Comparison of ENCODE assay signal across 13 cellular contexts in the genomic region with DNA sequence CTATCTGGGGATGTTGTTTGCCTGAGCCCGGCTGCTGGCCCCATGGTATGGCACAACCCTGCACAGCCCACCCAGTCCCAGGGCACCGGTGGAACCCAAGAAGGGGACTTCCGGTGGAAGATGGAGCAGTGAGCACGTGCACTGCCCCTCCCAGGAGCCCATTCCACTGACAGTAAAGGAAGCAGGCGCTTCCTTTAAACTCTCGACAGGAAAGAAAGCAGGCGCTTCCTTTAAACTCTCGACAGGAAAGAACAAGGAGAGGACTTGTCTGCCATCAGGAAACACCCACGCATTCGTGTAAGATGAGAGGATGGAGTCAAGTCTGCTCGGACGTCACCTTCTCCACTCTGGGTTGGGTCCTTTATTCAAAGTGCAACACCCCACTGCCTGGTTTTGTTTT. TPM values are rescaled to one million over a fixed set of nuclear protein-coding genes. Genes with fewer than 3 reads are reported as not detected.
DNase-seq lines count a peak whose midpoint lies in the region; ATAC-seq, FAIRE-seq and TF ChIP-seq lines count a peak whose summit lies in the region.
"Had no signal": no experiment of that assay in that cellular context is flagged by ENCODE, and none has a peak within 500 bp of the region (broad histone marks: within the 10 kb centered on the region; RNA-seq: fewer than 3 reads in every experiment).

No MANE protein-coding gene starts in this region.

- H3K4me3 ChIP-seq in bronchial epithelial cell (ENCODE audit: low read depth, low read length), result no peak overlapping the region
- H3K4me3 ChIP-seq: tibial nerve had no signal

- no peak for FAIRE-seq in bronchial epithelial cell (lab: Jason Lieb, UNC)
- FAIRE-seq: A204.1 had no signal

- intact Hi-C loops in activated CD4-positive, alpha-beta memory T cell treated with anti-CD3 and anti-CD28 coated beads for 36 hours (cut with micrococcal nuclease), result loop anchor here (1.0 to 2.0 kb wide), 4 partner anchors 53 to 277 kb away; a partner anchor contains a TSS

- H3K27me3 Mint-ChIP-seq in activated CD4-positive, alpha-beta memory T cell treated with anti-CD3 and anti-CD28 coated beads for 36 hours, result no peaks in the 10 kb centered on the region
- H3K27me3 Mint-ChIP-seq in activated CD4-positive, alpha-beta memory T cell treated with anti-CD3 and anti-CD28 coated beads, Interleukin-2, amount 10 ng/mL, durations not matched to agents 7 days and 5 days, result no peaks in the 10 kb centered on the region
- H3K27me3 Mint-ChIP-seq in natural killer cell treated with Interleukin-12 subunit alpha and Interleukin-12 subunit beta and Interleukin-15 and Interleukin-18, amount 100 ng/mL, for 72 hours, result no peaks in the 10 kb centered on the region
- H3K27me3 Mint-ChIP-seq: brain had no signal

- H3K4me3 Mint-ChIP-seq in activated CD4-positive, alpha-beta memory T cell treated with anti-CD3 and anti-CD28 coated beads for 36 hours, result no peak overlapping the region
- no peak overlapping the region for H3K4me3 Mint-ChIP-seq in activated CD4-positive, alpha-beta memory T cell treated with anti-CD3 and anti-CD28 coated beads, Interleukin-2, amount 10 ng/mL, durations not matched to agents 7 days and 5 days
- H3K4me3 Mint-ChIP-seq in natural killer cell treated with Interleukin-12 subunit alpha and Interleukin-12 subunit beta and Interleukin-15 and Interleukin-18, amount 100 ng/mL, for 72 hours, result peak overlapping the region; percentile 45
- H3K4me3 Mint-ChIP-seq: brain had no signal

- TF ChIP-seq CTCF in bronchial epithelial cell (IDR thresholded peaks at IDR 0.05; ENCODE audit: insufficient read depth, low read length, severe bottlenecking), result no peak

- H3K27me3 ChIP-seq in bronchial epithelial cell (ENCODE audit: control insufficient read depth, insufficient read depth, low read length), result no peaks in the 10 kb centered on the region

- POLR2A ChIA-PET in activated CD4-positive, alpha-beta memory T cell treated with anti-CD3 and anti-CD28 coated beads for 36 hours (lab: Charles Lee), result no interaction called here
- POLR2A ChIA-PET in activated CD4-positive, alpha-beta memory T cell treated with anti-CD3 and anti-CD28 coated beads, Interleukin-2, amount 10 ng/mL, durations not matched to agents 7 days and 5 days (lab: Charles Lee), result interaction anchor here (0.9 to 1.0 kb wide), 2 partner anchors 9 to 137 kb away, joined by 3 to 4 read pairs; no protein-coding TSS in a partner anchor

- no peaks in the 10 kb centered on the region for H3K36me3 ChIP-seq in bronchial epithelial cell (ENCODE audit: control insufficient read depth, insufficient read depth, low read length)

- H3K27ac Mint-ChIP-seq in activated CD4-positive, alpha-beta memory T cell treated with anti-CD3 and anti-CD28 coated beads for 36 hours, result peak overlapping the region; percentile 35
- H3K27ac Mint-ChIP-seq in activated CD4-positive, alpha-beta memory T cell treated with anti-CD3 and anti-CD28 coated beads, Interleukin-2, amount 10 ng/mL, durations not matched to agents 7 days and 5 days, result no peak overlapping the region
- peak overlapping the region; percentile 93 to 100 for H3K27ac Mint-ChIP-seq in natural killer cell treated with Interleukin-12 subunit alpha and Interleukin-12 subunit beta and Interleukin-15 and Interleukin-18, amount 100 ng/mL, for 72 hours
- H3K27ac Mint-ChIP-seq: brain had no signal

- peaks cover 6% of the 10 kb centered on the region for H3K9me3 Mint-ChIP-seq in activated CD4-positive, alpha-beta memory T cell treated with anti-CD3 and anti-CD28 coated beads for 36 hours
- peaks cover 7% of the 10 kb centered on the region for H3K9me3 Mint-ChIP-seq in activated CD4-positive, alpha-beta memory T cell treated with anti-CD3 and anti-CD28 coated beads, Interleukin-2, amount 10 ng/mL, durations not matched to agents 7 days and 5 days
- no peaks in the 10 kb centered on the region for H3K9me3 Mint-ChIP-seq in natural killer cell treated with Interleukin-12 subunit alpha and Interleukin-12 subunit beta and Interleukin-15 and Interleukin-18, amount 100 ng/mL, for 72 hours
- H3K9me3 Mint-ChIP-seq: brain had no signal

- peak in 1 of 2 donors; percentile 52 for ATAC-seq in natural killer cell treated with Interleukin-12 subunit alpha and Interleukin-12 subunit beta and Interleukin-15 and Interleukin-18, amount 100 ng/mL, for 72 hours
- ATAC-seq in HG02610 (IDR thresholded peaks at IDR 0.05; ENCODE audit: unreplicated experiment) (no peak), GM21360 (IDR thresholded peaks at IDR 0.05; ENCODE audit: unreplicated experiment) (no peak)

- H3K4me1 Mint-ChIP-seq in activated CD4-positive, alpha-beta memory T cell treated with anti-CD3 and anti-CD28 coated beads for 36 hours (ENCODE audit: low read depth), result peaks cover 57% of the 10 kb centered on the region
- peaks cover 39% of the 10 kb centered on the region for H3K4me1 Mint-ChIP-seq in activated CD4-positive, alpha-beta memory T cell treated with anti-CD3 and anti-CD28 coated beads, Interleukin-2, amount 10 ng/mL, durations not matched to agents 7 days and 5 days
- peaks cover 49 to 76% of the 10 kb centered on the region in 2 donors for H3K4me1 Mint-ChIP-seq in natural killer cell treated with Interleukin-12 subunit alpha and Interleukin-12 subunit beta and Interleukin-15 and Interleukin-18, amount 100 ng/mL, for 72 hours (ENCODE audit: low read depth in 2 of 2)

- DNase-seq in activated CD4-positive, alpha-beta memory T cell treated with anti-CD3 and anti-CD28 coated beads for 36 hours, result peak; percentile 50
- DNase-seq in activated CD4-positive, alpha-beta memory T cell treated with anti-CD3 and anti-CD28 coated beads, Interleukin-2, amount 10 ng/mL, durations not matched to agents 7 days and 5 days, result no peak
- peak; percentile 54 to 64 for DNase-seq in Kasumi-1 (lab: John Stamatoyannopoulos, UW)
- DNase-seq in bronchial epithelial cell (ENCODE audit: low read depth), result peak; percentile 83
- DNase-seq in natural killer cell treated with Interleukin-12 subunit alpha and Interleukin-12 subunit beta and Interleukin-15 and Interleukin-18, amount 100 ng/mL, for 72 hours (ENCODE audit: low spot score), result peak; percentile 79
- no peak for DNase-seq in SKM-1 treated with dmso at 0.1 percent for 144 hours (lab: John Stamatoyannopoulos, UW; ENCODE audit: unreplicated experiment)
- DNase-seq: H7 had no signal

- CTCF ChIA-PET in activated CD4-positive, alpha-beta memory T cell treated with anti-CD3 and anti-CD28 coated beads for 36 hours (lab: Charles Lee), result interaction anchor here (1.0 to 2.4 kb wide), 4 partner anchors 88 to 301 kb away, joined by 4 to 11 read pairs (median 6); no protein-coding TSS in a partner anchor
- CTCF ChIA-PET in activated CD4-positive, alpha-beta memory T cell treated with anti-CD3 and anti-CD28 coated beads, Interleukin-2, amount 10 ng/mL, durations not matched to agents 7 days and 5 days (lab: Charles Lee), result interaction anchor here (0.8 to 1.8 kb wide), 4 partner anchors 138 to 300 kb away, joined by 3 to 6 read pairs (median 5); no protein-coding TSS in a partner anchor

- H3K36me3 Mint-ChIP-seq in activated CD4-positive, alpha-beta memory T cell treated with anti-CD3 and anti-CD28 coated beads for 36 hours, result peaks cover 11% of the 10 kb centered on the region
- peaks cover 19% of the 10 kb centered on the region for H3K36me3 Mint-ChIP-seq in activated CD4-positive, alpha-beta memory T cell treated with anti-CD3 and anti-CD28 coated beads, Interleukin-2, amount 10 ng/mL, durations not matched to agents 7 days and 5 days (ENCODE audit: low read depth)
- H3K36me3 Mint-ChIP-seq in natural killer cell treated with Interleukin-12 subunit alpha and Interleukin-12 subunit beta and Interleukin-15 and Interleukin-18, amount 100 ng/mL, for 72 hours, result peaks cover 11% of the 10 kb centered on the region

RNA-seq across cellular contexts. Expression of a gene that starts 53.7 kb away (rescaled TPM):
- 10 to 100 TPM; 55.0 to 55.9 TPM for total RNA-seq in activated CD4-positive, alpha-beta memory T cell treated with anti-CD3 and anti-CD28 coated beads for 36 hours
- total RNA-seq in activated CD4-positive, alpha-beta memory T cell treated with anti-CD3 and anti-CD28 coated beads, Interleukin-2, amount 10 ng/mL, durations not matched to agents 7 days and 5 days, result 10 to 100 TPM; 29.2 to 29.5 TPM
- total RNA-seq in bronchial epithelial cell, result not detected in 2 replicates
- total RNA-seq in natural killer cell treated with Interleukin-12 subunit alpha and Interleukin-12 subunit beta and Interleukin-15 and Interleukin-18, amount 100 ng/mL, for 72 hours, result 10 to 100 TPM; 58.3 to 64.4 TPM
- total RNA-seq: epithelial cell of proximal tubule had no signal

Comparison
In these comparisons a context has a peak if more than half of its experiments do, and no peak if none do; other contexts are left out.
1. DNase-seq: peak in activated CD4-positive, alpha-beta memory T cell treated with anti-CD3 and anti-CD28 coated beads for 36 hours (single experiment), Kasumi-1 (2 of 2), bronchial epithelial cell (single experiment) and natural killer cell treated with Interleukin-12 subunit alpha and Interleukin-12 subunit beta and Interleukin-15 and Interleukin-18, amount 100 ng/mL, for 72 hours (single experiment); none in activated CD4-positive, alpha-beta memory T cell treated with anti-CD3 and anti-CD28 coated beads, Interleukin-2, amount 10 ng/mL, durations not matched to agents 7 days and 5 days (single experiment) and SKM-1 treated with dmso at 0.1 percent for 144 hours (single experiment).
2. RNA of a gene that starts 53.7 kb away (total RNA-seq): 58.3 to 64.4 TPM in natural killer cell treated with Interleukin-12 subunit alpha and Interleukin-12 subunit beta and Interleukin-15 and Interleukin-18, amount 100 ng/mL, for 72 hours, 55.0 to 55.9 TPM in activated CD4-positive, alpha-beta memory T cell treated with anti-CD3 and anti-CD28 coated beads for 36 hours and 29.2 to 29.5 TPM in activated CD4-positive, alpha-beta memory T cell treated with anti-CD3 and anti-CD28 coated beads, Interleukin-2, amount 10 ng/mL, durations not matched to agents 7 days and 5 days; not detected in bronchial epithelial cell; every median in the first group is over 10 times any median in the second.